Comparison of ENCODE assay signal across 10 cellular contexts in the genomic region with DNA sequence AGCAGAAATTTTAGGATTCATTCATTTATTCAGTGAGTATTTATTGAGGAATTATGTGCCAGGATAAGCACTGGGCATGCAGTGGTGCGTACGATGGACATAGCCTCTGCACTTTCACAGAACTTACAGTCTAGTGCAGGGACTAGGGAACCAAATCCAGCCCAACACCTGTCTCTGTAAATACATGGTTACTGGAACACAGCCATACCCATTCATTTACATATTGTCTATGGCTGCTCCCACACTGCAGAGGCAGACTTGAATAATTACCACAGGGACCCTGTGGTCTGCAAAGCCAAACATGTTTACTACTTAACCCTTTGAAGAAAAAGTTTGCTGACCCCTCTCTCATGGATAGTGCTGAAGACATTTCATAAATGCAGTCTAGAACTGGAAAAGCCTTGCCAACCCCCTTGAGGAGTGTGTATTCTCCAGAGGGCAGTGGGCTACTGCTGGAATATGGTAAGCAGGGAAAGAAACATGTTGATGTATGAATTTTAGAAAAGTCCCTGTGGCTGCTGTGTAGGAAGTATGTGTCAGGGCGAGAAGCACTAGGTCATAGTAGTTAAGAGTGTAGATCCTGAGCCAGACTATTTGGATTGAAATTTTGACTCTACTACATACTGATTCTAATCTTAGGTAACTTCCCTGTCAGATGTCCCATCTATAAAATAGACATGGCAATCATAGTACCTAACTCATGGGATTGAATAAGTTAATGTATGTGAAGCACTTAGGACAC.
DNase-seq lines count a peak whose midpoint lies in the region; ATAC-seq lines count a peak whose summit lies in the region.
"Had no signal": no experiment of that assay in that cellular context is flagged by ENCODE, and none has a peak within 500 bp of the region (broad histone marks: within the 10 kb centered on the region; RNA-seq: fewer than 3 reads in every experiment).

No MANE protein-coding gene starts in this region.

- no peaks in the 10 kb centered on the region for H3K9me3 Mint-ChIP-seq in activated T-helper 2 cell treated with anti-CD3 and anti-CD28 coated beads, Interferon-gamma antibody, Interleukin-2, Interleukin-4, amounts not matched to agents 10 μg/mL and 5 μg/mL and 100 μg/mL, durations not matched to agents 14 hours and 24 hours and 36 hours

- H3K4me3 Mint-ChIP-seq in activated T-helper 2 cell treated with anti-CD3 and anti-CD28 coated beads, Interferon-gamma antibody, Interleukin-2, Interleukin-4, amounts not matched to agents 10 μg/mL and 5 μg/mL and 100 μg/mL, durations not matched to agents 14 hours and 24 hours and 36 hours (ENCODE audit: low read depth) = no peak overlapping the region

- no peak for DNase-seq in left colon
- DNase-seq in activated T-helper 2 cell treated with anti-CD3 and anti-CD28 coated beads, Interferon-gamma antibody, Interleukin-2, Interleukin-4, amounts not matched to agents 10 μg/mL and 5 μg/mL and 100 μg/mL, durations not matched to agents 14 hours and 24 hours and 36 hours (ENCODE audit: low spot score) = no peak
- no peak for DNase-seq in G401 (ENCODE audit: low spot score)
- DNase-seq in posterior cingulate gyrus = no peak
- DNase-seq in cortex of kidney (lab: John Stamatoyannopoulos, UW) = no peak
- DNase-seq: KG1, SK-N-SH had no signal

- in situ Hi-C loops in G401 (cut with HindIII; ENCODE audit: low sequenced_read_pairs) = no loop called here

- peaks cover 17% of the 10 kb centered on the region for H3K4me1 Mint-ChIP-seq in activated T-helper 2 cell treated with anti-CD3 and anti-CD28 coated beads, Interferon-gamma antibody, Interleukin-2, Interleukin-4, amounts not matched to agents 10 μg/mL and 5 μg/mL and 100 μg/mL, durations not matched to agents 14 hours and 24 hours and 36 hours (ENCODE audit: low read depth)

- ATAC-seq in GM19035 (IDR thresholded peaks at IDR 0.05; ENCODE audit: unreplicated experiment) (peak; percentile 83), HG02588 (IDR thresholded peaks at IDR 0.05; ENCODE audit: unreplicated experiment) (peak; percentile 91), HG03565 (IDR thresholded peaks at IDR 0.05; ENCODE audit: unreplicated experiment) (peak; percentile 72), left colon (peak; percentile 22)

- H3K36me3 Mint-ChIP-seq in activated T-helper 2 cell treated with anti-CD3 and anti-CD28 coated beads, Interferon-gamma antibody, Interleukin-2, Interleukin-4, amounts not matched to agents 10 μg/mL and 5 μg/mL and 100 μg/mL, durations not matched to agents 14 hours and 24 hours and 36 hours (ENCODE audit: low read depth) = no peaks in the 10 kb centered on the region

- no peak overlapping the region for H3K27ac Mint-ChIP-seq in activated T-helper 2 cell treated with anti-CD3 and anti-CD28 coated beads, Interferon-gamma antibody, Interleukin-2, Interleukin-4, amounts not matched to agents 10 μg/mL and 5 μg/mL and 100 μg/mL, durations not matched to agents 14 hours and 24 hours and 36 hours

- intact Hi-C loops in left colon (cut with DNase I, micrococcal nuclease) = no loop called here
- intact Hi-C loops in activated T-helper 2 cell treated with anti-CD3 and anti-CD28 coated beads, Interferon-gamma antibody, Interleukin-2, Interleukin-4, amounts not matched to agents 10 μg/mL and 5 μg/mL and 100 μg/mL, durations not matched to agents 14 hours and 24 hours and 36 hours (cut with micrococcal nuclease) = no loop called here
- intact Hi-C loops in posterior cingulate gyrus (cut with DNase I) = no loop called here

- H3K27me3 Mint-ChIP-seq in activated T-helper 2 cell treated with anti-CD3 and anti-CD28 coated beads, Interferon-gamma antibody, Interleukin-2, Interleukin-4, amounts not matched to agents 10 μg/mL and 5 μg/mL and 100 μg/mL, durations not matched to agents 14 hours and 24 hours and 36 hours (ENCODE audit: low read depth) = no peaks in the 10 kb centered on the region

Comparison
In these comparisons a context has a peak if more than half of its experiments do, and no peak if none do; other contexts are left out.
1. ATAC-seq: peak in every context shown above with its lines; median percentile 91 in HG02588; 83 in GM19035; 72 in HG03565; 22 in left colon.